26 cellular contexts compared by ENCODE assay signal in the genomic region with DNA sequence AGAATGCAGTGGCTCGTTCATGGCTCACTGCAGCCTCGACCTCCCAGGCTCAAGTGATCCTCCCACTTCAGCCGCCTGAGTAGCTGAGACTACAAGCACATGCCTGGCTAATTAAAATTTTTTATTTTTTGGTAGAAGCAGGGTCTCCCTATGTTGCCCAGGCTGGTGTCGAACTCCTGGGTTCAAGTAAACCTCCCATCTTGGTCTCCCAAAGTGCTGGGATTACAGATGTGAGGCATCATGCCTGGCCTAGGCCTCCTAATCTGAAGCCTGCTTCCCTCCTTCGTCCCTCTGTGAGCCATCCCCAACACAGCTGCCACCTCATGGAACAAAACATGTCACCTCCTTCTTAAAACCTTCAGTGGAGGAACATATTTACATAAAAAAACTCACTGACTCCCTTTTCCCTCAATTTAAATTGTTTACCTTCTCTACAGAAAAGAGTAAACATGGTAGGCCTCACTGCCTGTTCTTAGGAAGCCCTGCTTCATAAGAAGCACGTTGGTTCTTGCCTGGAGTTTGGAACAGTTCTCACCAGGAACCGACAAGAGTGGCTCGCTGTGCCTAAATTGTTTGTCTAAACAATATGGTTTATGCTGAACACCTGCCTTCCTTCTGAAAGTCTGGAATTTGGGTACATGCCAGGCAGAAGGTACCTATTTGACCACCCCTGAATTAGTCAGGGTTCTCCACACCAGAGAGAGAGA. TPM values are rescaled to one million over a fixed set of nuclear protein-coding genes. Genes with fewer than 3 reads are reported as not detected.
DNase-seq lines count a peak whose midpoint lies in the region; TF ChIP-seq lines count a peak whose summit lies in the region.
"Had no signal": no experiment of that assay in that cellular context is flagged by ENCODE, and none has a peak within 500 bp of the region (broad histone marks: within the 10 kb centered on the region; RNA-seq: fewer than 3 reads in every experiment).

No MANE protein-coding gene starts in this region.

- intact Hi-C loops in activated naive CD4-positive, alpha-beta T cell treated with anti-CD3 and anti-CD28 coated beads for 36 hours (cut with micrococcal nuclease): no loop called here

- no peaks in the 10 kb centered on the region for H3K36me3 ChIP-seq in mucosa of rectum (ENCODE audit: control insufficient read depth in 2 of 2, insufficient read depth in 2 of 2, low read length in 2 of 2)
- H3K36me3 ChIP-seq: ovary, right atrium auricular region, tibial artery had no signal

- peaks cover 2% of the 10 kb centered on the region for H3K27me3 Mint-ChIP-seq in activated naive CD4-positive, alpha-beta T cell treated with anti-CD3 and anti-CD28 coated beads for 36 hours (ENCODE audit: low read depth)

- no peak overlapping the region for H3K9ac ChIP-seq in mucosa of rectum (ENCODE audit: low read depth in 1 of 2, low read length in 2 of 2)

- H3K36me3 Mint-ChIP-seq in activated naive CD4-positive, alpha-beta T cell treated with anti-CD3 and anti-CD28 coated beads for 36 hours (ENCODE audit: low read depth): no peaks in the 10 kb centered on the region
- H3K36me3 Mint-ChIP-seq: stimulated activated memory B cell treated with anti-CD40 and anti-IgM and Interleukin-4, amounts not matched to agents 10 μg/mL and 1 μg/mL and 100 μg/mL, for 72 hours had no signal

- H3K4me1 Mint-ChIP-seq in activated naive CD4-positive, alpha-beta T cell treated with anti-CD3 and anti-CD28 coated beads for 36 hours (ENCODE audit: low read depth): peaks cover 12% of the 10 kb centered on the region
- H3K4me1 Mint-ChIP-seq: nephron had no signal

- no peaks in the 10 kb centered on the region for H3K27me3 ChIP-seq in mucosa of rectum (ENCODE audit: control insufficient read depth in 2 of 2, insufficient read depth in 2 of 2, low read length in 2 of 2)
- H3K27me3 ChIP-seq: ovary, right atrium auricular region, tibial artery had no signal

- H3K27ac Mint-ChIP-seq in activated naive CD4-positive, alpha-beta T cell treated with anti-CD3 and anti-CD28 coated beads for 36 hours: no peak overlapping the region
- H3K27ac Mint-ChIP-seq: CD4-positive, alpha-beta T cell; HFFc6; nephron; stimulated activated memory B cell treated with anti-CD40 and anti-IgM and Interleukin-4, amounts not matched to agents 10 μg/mL and 1 μg/mL and 100 μg/mL, for 72 hours; T-helper 1 cell treated with Interleukin-12 subunit alpha and Interleukin-12 subunit beta and Interleukin-4 antibody, amounts not matched to agents 30 μg/mL and 1 μg/mL, for 36 hours had no signal

- POLR2A ChIA-PET in RWPE1 (lab: Yijun Ruan, JAX; ENCODE audit: low non-redundant PET): no interaction called here

- H3K4me1 ChIP-seq in mucosa of rectum (ENCODE audit: control insufficient read depth in 2 of 2, insufficient read depth in 2 of 2, low read length in 2 of 2): peaks cover 5 to 18% of the 10 kb centered on the region in 2 donors

- H3K4me3 Mint-ChIP-seq in activated naive CD4-positive, alpha-beta T cell treated with anti-CD3 and anti-CD28 coated beads for 36 hours: no peak overlapping the region
- H3K4me3 Mint-ChIP-seq: CD4-positive, alpha-beta T cell; HFFc6; nephron; stimulated activated memory B cell treated with anti-CD40 and anti-IgM and Interleukin-4, amounts not matched to agents 10 μg/mL and 1 μg/mL and 100 μg/mL, for 72 hours; T-helper 1 cell treated with Interleukin-12 subunit alpha and Interleukin-12 subunit beta and Interleukin-4 antibody, amounts not matched to agents 30 μg/mL and 1 μg/mL, for 36 hours had no signal

- TF ChIP-seq CTCF in C4-2B (conservative IDR thresholded peaks at IDR 0.05) (no peak), RWPE1 (conservative IDR thresholded peaks at IDR 0.05; ENCODE audit: low read depth) (no peak)

- CTCF ChIA-PET in RWPE1 (lab: Yijun Ruan, JAX): no interaction called here
- CTCF ChIA-PET in activated naive CD4-positive, alpha-beta T cell treated with anti-CD3 and anti-CD28 coated beads for 36 hours (lab: Charles Lee): no interaction called here

- H3K4me3 ChIP-seq in mucosa of rectum (ENCODE audit: low read length in 2 of 2): no peak overlapping the region
- H3K4me3 ChIP-seq: ovary, right atrium auricular region, tibial artery had no signal

- H3K9me3 ChIP-seq in mucosa of rectum (ENCODE audit: control insufficient read depth in 2 of 2, low read length in 2 of 2): no peaks in the 10 kb centered on the region
- H3K9me3 ChIP-seq: ovary, right atrium auricular region, tibial artery had no signal

- H3K9me3 Mint-ChIP-seq in activated naive CD4-positive, alpha-beta T cell treated with anti-CD3 and anti-CD28 coated beads for 36 hours: no peaks in the 10 kb centered on the region
- H3K9me3 Mint-ChIP-seq: CD4-positive, alpha-beta T cell; HFFc6; nephron; stimulated activated memory B cell treated with anti-CD40 and anti-IgM and Interleukin-4, amounts not matched to agents 10 μg/mL and 1 μg/mL and 100 μg/mL, for 72 hours; T-helper 1 cell treated with Interleukin-12 subunit alpha and Interleukin-12 subunit beta and Interleukin-4 antibody, amounts not matched to agents 30 μg/mL and 1 μg/mL, for 36 hours had no signal

- DNase-seq in DMS79 (lab: John Stamatoyannopoulos, UW): peak; percentile 20
- peak; percentile 54 for DNase-seq in RPMI8226
- no peak for DNase-seq in RWPE1 (ENCODE audit: low spot score)
- no peak for DNase-seq in activated CD4-positive, alpha-beta T cell treated with anti-CD3 and anti-CD28 coated beads, Interleukin-2, amount 50 U/mL, for 4 hours
- no peak for DNase-seq in activated naive CD4-positive, alpha-beta T cell treated with anti-CD3 and anti-CD28 coated beads for 36 hours
- DNase-seq: activated naive CD4-positive, alpha-beta T cell treated with Interleukin-2 at 50 U/mL for 16 hours; activated T-cell treated with anti-CD3 and anti-CD28 coated beads, Interleukin-2, amount 50 U/mL, for 1 hour; amygdala; CD4-positive, alpha-beta T cell; DMS 273 treated with DMSO at 0.1 percent for 48 hours; HFFc6; hypothalamus; KBM-7; left ventricle myocardium superior; MM.1S; NCI-H1694; NCI-H524; stimulated activated CD4-positive, alpha-beta T cell treated with anti-CD3 and anti-CD28 coated beads, Interleukin-4, amount 100 ng/mL, for 1 hour had no signal

- peak overlapping the region; percentile 73 for H3K27ac ChIP-seq in C4-2B
- peak overlapping the region; percentile 7 to 27 for H3K27ac ChIP-seq in mucosa of rectum (ENCODE audit: low read depth in 2 of 2, low read length in 2 of 2)
- no peak overlapping the region for H3K27ac ChIP-seq in RWPE1
- H3K27ac ChIP-seq: ovary, right atrium auricular region, tibial artery had no signal

RNA-seq across cellular contexts. Expression of gene RHOB, which starts 12.1 kb away (rescaled TPM):
- 1 to 10 TPM; 1.8 to 2.0 TPM for total RNA-seq in activated naive CD4-positive, alpha-beta T cell treated with anti-CD3 and anti-CD28 coated beads for 36 hours

Comparison
In these comparisons a context has a peak if more than half of its experiments do, and no peak if none do; other contexts are left out.
1. DNase-seq: peak in DMS79 (single experiment) and RPMI8226 (single experiment); none in RWPE1 (single experiment), activated CD4-positive, alpha-beta T cell treated with anti-CD3 and anti-CD28 coated beads, Interleukin-2, amount 50 U/mL, for 4 hours (0 of 2) and activated naive CD4-positive, alpha-beta T cell treated with anti-CD3 and anti-CD28 coated beads for 36 hours (single experiment).